Comparison of ENCODE assay signal across 8 cellular contexts in the genomic region with DNA sequence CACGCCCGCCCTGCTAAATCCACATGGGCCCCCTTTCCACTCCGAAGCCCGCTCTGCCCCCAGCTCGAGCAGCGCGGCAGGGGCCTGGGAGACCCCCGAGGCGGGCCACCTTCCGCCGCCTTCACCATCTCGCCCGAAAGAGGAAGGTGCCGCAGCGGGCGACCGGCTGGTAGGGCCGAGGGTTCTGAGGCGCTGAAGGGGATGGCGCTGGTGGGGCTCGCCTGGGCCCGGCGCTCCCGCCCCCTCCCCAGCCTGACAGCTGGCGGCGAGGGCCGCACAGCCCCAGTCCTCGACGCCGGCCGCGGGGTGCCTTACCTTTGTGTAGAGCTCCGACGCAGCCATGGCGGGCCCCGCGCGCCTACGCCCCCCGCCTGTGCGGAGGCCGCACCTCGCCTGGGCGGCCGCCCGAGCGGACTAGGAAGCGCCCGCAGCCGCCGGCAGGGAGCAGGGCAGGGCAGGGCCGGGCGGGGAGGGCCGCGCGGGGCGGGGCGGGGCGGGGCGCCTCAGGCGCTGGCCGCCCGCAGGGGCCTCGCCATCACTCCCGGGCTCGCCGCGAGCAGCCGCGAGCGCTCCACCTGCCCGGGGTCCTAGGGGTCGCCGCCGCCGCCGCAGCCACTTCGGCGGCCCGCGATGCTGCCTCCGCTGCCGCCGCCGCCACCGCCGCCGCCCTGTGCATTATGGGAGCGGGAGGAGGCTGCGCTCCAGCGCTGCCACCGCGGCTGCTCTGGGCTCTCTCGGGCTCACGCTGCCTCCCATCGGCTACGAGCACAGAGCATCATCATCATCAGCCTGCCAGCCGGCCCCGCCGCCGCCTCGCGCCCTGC. TPM values are rescaled to one million over a fixed set of nuclear protein-coding genes. Genes with fewer than 3 reads are reported as not detected.
DNase-seq lines count a peak whose midpoint lies in the region; ATAC-seq and TF ChIP-seq lines count a peak whose summit lies in the region.

Gene MYO5A (minus strand): TSS at position 416 of the 824 bp plus-strand sequence. CDS start 74 bp downstream, at position 342.

- H3K36me3 ChIP-seq in WERI-Rb-1 (no peaks in the 10 kb centered on the region), mammary epithelial cell (ENCODE audit: insufficient read depth, low read length) (no peaks in the 10 kb centered on the region)

- peaks cover 18% of the 10 kb centered on the region for H3K27me3 ChIP-seq in WERI-Rb-1 (ENCODE audit: insufficient read depth, low read depth, severe bottlenecking)
- no peaks in the 10 kb centered on the region for H3K27me3 ChIP-seq in mammary epithelial cell (ENCODE audit: insufficient read depth, low read length)

- H3K9ac ChIP-seq in mammary epithelial cell (ENCODE audit: insufficient read depth, low read length), result peak within 1 kb of the TSS; percentile 65

- CTCF ChIA-PET in mammary epithelial cell (lab: Charles Lee; ENCODE audit: low non-redundant PET), result interaction anchor here (1.0 kb wide), 1 partner anchor 10 kb away, joined by 5 read pairs; no protein-coding TSS in a partner anchor

- intact Hi-C loops in mammary epithelial cell (cut with micrococcal nuclease), result loop anchor here (1.0 to 5.0 kb wide), 9 partner anchors 30 to 272 kb away; no protein-coding TSS in a partner anchor

- ATAC-seq in HG02759 (IDR thresholded peaks at IDR 0.05; ENCODE audit: unreplicated experiment), result peak; percentile 84

- dilution Hi-C loops in mammary epithelial cell (cut with HindIII; ENCODE audit: low sequenced_read_pairs), result no loop called here

- no peak within 1 kb of the TSS for H3K27ac ChIP-seq in WERI-Rb-1
- peak within 1 kb of the TSS; percentile 63 for H3K27ac ChIP-seq in mammary epithelial cell (ENCODE audit: insufficient read depth, low read depth, low read length)

- TF ChIP-seq CTCF in WERI-Rb-1 (IDR thresholded peaks at IDR 0.05; ENCODE audit: low read depth, low read length), result 0 out of 2 replicates have a peak, but pooled peaks have one; percentile 17
- no peak for TF ChIP-seq CTCF in mammary epithelial cell (conservative IDR thresholded peaks at IDR 0.05 in 1 of 2, IDR thresholded peaks at IDR 0.05 in 1 of 2; ENCODE audit: extremely low read depth in 1 of 2, insufficient read depth in 1 of 2, low read depth in 1 of 2, low read length in 2 of 2)

- no peaks in the 10 kb centered on the region for H4K20me1 ChIP-seq in mammary epithelial cell (ENCODE audit: insufficient read depth, low read length)

- in situ Hi-C loops in mammary epithelial cell (cut with MboI; ENCODE audit: low sequenced_read_pairs in 2 of 2), result no loop called here

- no TSS peak for BruUV-seq in mammary epithelial cell (replicated peaks; lab: Mats Ljungman, UMichigan)

- peaks cover 47% of the 10 kb centered on the region for H3K79me2 ChIP-seq in mammary epithelial cell (ENCODE audit: insufficient read depth, low read length)

- H3K4me3 ChIP-seq in WERI-Rb-1 (ENCODE audit: low read depth, low read length), result peak within 1 kb of the TSS; percentile 66
- peak within 1 kb of the TSS; percentile 74 to 87 (median 85) for H3K4me3 ChIP-seq in mammary epithelial cell (replicated peaks in 1 of 3; ENCODE audit: insufficient read depth in 1 of 3, low read depth in 2 of 3, low read length in 3 of 3)

- peak within 1 kb of the TSS; percentile 82 for H3K4me2 ChIP-seq in mammary epithelial cell (ENCODE audit: insufficient read depth, low read depth, low read length)

- DNase-seq in NCI-H2081 (lab: John Stamatoyannopoulos, UW) (peak; percentile 49 to 69), NCI-H2081 treated with DMSO at 0.1 percent for 48 hours (lab: John Stamatoyannopoulos, UW) (no peak), NCI-H1436 (lab: John Stamatoyannopoulos, UW) (peak; percentile 48), WERI-Rb-1 (peak; percentile 62), mammary epithelial cell (peak; percentile 76), iris pigment epithelial cell (ENCODE audit: low read depth) (peak; percentile 65)
- peak; percentile 77 for DNase-seq in stimulated activated CD4-positive, alpha-beta T cell treated with anti-CD3 and anti-CD28 coated beads, Interleukin-12 subunit alpha, Interleukin-12 subunit beta, amount 100 ng/mL, for 4 hours

- 9% methylated on average over 6 of the region's 103 CpGs for WGBS in mammary epithelial cell (ENCODE audit: low coverage, missing lambda C conversion rate)

- H3K9me3 ChIP-seq in WERI-Rb-1 (ENCODE audit: severe bottlenecking) (no peaks in the 10 kb centered on the region), mammary epithelial cell (replicated peaks; ENCODE audit: insufficient read depth, low read length) (no peaks in the 10 kb centered on the region)

- peaks cover 18% of the 10 kb centered on the region for H3K4me1 ChIP-seq in mammary epithelial cell (ENCODE audit: insufficient read depth, low read length)

- peak within 1 kb of the TSS; percentile 96 for H2AFZ ChIP-seq in mammary epithelial cell (ENCODE audit: low read depth, low read length)

RNA-seq across cellular contexts. Expression of gene MYO5A, which starts in this region (rescaled TPM):
- total RNA-seq in mammary epithelial cell, result 10 to 100 TPM; 79.5 to 79.7 TPM
- 40.2 TPM for polyA plus RNA-seq in mammary epithelial cell
- 101 TPM for polyA minus RNA-seq in mammary epithelial cell
